Comparison of ENCODE assay signal across 1 cellular context in the genomic region with DNA sequence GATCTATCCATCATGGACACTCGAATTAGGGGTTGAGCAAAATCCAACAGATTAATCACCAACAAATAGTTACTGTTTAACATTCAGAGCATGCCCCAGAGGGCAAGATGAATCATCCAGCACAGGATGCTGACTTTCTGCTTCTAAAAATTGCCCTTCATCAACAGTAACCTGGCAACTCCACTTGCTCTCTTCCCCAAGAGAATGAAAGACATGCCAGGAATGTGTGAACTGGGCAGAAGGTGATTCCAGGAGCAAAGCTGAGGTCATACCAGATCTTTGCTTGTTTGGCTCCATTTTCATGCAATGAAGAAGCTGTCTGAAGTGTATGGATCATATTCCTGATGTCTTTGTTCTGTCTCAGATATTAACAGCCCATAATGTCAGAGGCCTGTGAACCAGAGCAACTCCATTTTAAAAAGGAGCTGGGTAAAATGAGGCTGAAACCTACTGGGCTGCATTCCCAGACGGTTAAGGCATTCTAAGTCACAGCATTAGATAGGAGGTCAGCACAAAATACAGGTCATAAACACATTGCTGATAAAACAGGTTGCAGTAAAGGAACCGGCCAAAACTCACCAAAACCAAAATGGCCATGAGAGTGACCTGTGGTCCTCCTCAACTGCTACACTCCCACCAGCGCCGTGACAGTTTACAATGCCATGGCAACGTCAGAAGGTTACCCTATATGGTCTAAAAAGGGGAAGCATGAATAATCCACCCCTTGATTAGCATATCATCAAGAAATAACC.
TF ChIP-seq lines count a peak whose summit lies in the region.

No MANE protein-coding gene starts in this region.

TF ChIP-seq in K562, 482 proteins besides CTCF, POLR2A, EP300 and RAD21 (continues in another document):
- peak; percentile 98 for TF ChIP-seq NFXL1 (CRISPR knock-in tag; IDR thresholded peaks at IDR 0.05)
- peak; percentile 88 for TF ChIP-seq RFX1 (IDR thresholded peaks at IDR 0.05)
- TF ChIP-seq ZNF644 (tag; IDR thresholded peaks at IDR 0.05; ENCODE audit: low read depth) = peak; percentile 99
- TF ChIP-seq HMG20B (CRISPR knock-in tag; IDR thresholded peaks at IDR 0.05) = no peak; the same call in 1 of the 2 replicates
- peak; percentile 87 for TF ChIP-seq ZNF551 (CRISPR knock-in tag; IDR thresholded peaks at IDR 0.05)
- TF ChIP-seq SOX6 (IDR thresholded peaks at IDR 0.05) = no peak
- TF ChIP-seq, protein P1, sequence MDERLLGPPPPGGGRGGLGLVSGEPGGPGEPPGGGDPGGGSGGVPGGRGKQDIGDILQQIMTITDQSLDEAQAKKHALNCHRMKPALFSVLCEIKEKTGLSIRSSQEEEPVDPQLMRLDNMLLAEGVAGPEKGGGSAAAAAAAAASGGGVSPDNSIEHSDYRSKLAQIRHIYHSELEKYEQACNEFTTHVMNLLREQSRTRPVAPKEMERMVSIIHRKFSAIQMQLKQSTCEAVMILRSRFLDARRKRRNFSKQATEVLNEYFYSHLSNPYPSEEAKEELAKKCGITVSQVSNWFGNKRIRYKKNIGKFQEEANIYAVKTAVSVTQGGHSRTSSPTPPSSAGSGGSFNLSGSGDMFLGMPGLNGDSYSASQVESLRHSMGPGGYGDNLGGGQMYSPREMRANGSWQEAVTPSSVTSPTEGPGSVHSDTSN (CRISPR knock-in tag; IDR thresholded peaks at IDR 0.05; ENCODE audit: low read depth) = no peak
- TF ChIP-seq, protein P1 (tag; conservative IDR thresholded peaks at IDR 0.05; ENCODE audit: low read depth) = peak; percentile 84
- TF ChIP-seq, protein P2, sequence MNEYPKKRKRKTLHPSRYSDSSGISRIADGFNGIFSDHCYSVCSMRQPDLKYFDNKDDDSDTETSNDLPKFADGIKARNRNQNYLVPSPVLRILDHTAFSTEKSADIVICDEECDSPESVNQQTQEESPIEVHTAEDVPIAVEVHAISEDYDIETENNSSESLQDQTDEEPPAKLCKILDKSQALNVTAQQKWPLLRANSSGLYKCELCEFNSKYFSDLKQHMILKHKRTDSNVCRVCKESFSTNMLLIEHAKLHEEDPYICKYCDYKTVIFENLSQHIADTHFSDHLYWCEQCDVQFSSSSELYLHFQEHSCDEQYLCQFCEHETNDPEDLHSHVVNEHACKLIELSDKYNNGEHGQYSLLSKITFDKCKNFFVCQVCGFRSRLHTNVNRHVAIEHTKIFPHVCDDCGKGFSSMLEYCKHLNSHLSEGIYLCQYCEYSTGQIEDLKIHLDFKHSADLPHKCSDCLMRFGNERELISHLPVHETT (CRISPR knock-in tag; conservative IDR thresholded peaks at IDR 0.05 in 1 of 2, IDR thresholded peaks at IDR 0.05 in 1 of 2) = peak in 1 of 2 experiments; percentile 100; a peak in 2 of 4 replicates
- TF ChIP-seq, protein P3, sequence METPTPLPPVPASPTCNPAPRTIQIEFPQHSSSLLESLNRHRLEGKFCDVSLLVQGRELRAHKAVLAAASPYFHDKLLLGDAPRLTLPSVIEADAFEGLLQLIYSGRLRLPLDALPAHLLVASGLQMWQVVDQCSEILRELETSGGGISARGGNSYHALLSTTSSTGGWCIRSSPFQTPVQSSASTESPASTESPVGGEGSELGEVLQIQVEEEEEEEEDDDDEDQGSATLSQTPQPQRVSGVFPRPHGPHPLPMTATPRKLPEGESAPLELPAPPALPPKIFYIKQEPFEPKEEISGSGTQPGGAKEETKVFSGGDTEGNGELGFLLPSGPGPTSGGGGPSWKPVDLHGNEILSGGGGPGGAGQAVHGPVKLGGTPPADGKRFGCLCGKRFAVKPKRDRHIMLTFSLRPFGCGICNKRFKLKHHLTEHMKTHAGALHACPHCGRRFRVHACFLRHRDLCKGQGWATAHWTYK (CRISPR knock-in tag; IDR thresholded peaks at IDR 0.05) = peak; percentile 99
- peak; percentile 89 for TF ChIP-seq ETS2 (tag; IDR thresholded peaks at IDR 0.05; ENCODE audit: borderline replicate concordance, poor library complexity, severe bottlenecking)
- peak; percentile 98 for TF ChIP-seq OTX1 (CRISPR knock-in tag; IDR thresholded peaks at IDR 0.05)
- TF ChIP-seq RBM17 (IDR thresholded peaks at IDR 0.05; ENCODE audit: borderline replicate concordance, low read depth, low read length) = no peak
- no peak for TF ChIP-seq CHD1 (IDR thresholded peaks at IDR 0.05; ENCODE audit: low read length)
- peak in 1 of 2 experiments; percentile 34; a peak in 1 of 4 replicates for TF ChIP-seq NRF1 (conservative IDR thresholded peaks at IDR 0.05 in 1 of 2, IDR thresholded peaks at IDR 0.05 in 1 of 2)
- peak; percentile 99 for TF ChIP-seq ZNF668 (CRISPR knock-in tag; IDR thresholded peaks at IDR 0.05)
- TF ChIP-seq ATF1 (CRISPR knock-in tag; IDR thresholded peaks at IDR 0.05) = no peak
- peak; percentile 87 for TF ChIP-seq ATF1 (tag; IDR thresholded peaks at IDR 0.05)
- 0 out of 2 replicates have a peak, but pooled peaks have one; percentile 37 for TF ChIP-seq L3MBTL2 (IDR thresholded peaks at IDR 0.05)
- TF ChIP-seq, protein P4, sequence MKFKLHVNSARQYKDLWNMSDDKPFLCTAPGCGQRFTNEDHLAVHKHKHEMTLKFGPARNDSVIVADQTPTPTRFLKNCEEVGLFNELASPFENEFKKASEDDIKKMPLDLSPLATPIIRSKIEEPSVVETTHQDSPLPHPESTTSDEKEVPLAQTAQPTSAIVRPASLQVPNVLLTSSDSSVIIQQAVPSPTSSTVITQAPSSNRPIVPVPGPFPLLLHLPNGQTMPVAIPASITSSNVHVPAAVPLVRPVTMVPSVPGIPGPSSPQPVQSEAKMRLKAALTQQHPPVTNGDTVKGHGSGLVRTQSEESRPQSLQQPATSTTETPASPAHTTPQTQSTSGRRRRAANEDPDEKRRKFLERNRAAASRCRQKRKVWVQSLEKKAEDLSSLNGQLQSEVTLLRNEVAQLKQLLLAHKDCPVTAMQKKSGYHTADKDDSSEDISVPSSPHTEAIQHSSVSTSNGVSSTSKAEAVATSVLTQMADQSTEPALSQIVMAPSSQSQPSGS (CRISPR knock-in tag; IDR thresholded peaks at IDR 0.05) = no peak
- TF ChIP-seq PCBP2 (IDR thresholded peaks at IDR 0.05; ENCODE audit: low read depth, low read length, poor library complexity, severe bottlenecking) = no peak
- no peak for TF ChIP-seq RNF2 (IDR thresholded peaks at IDR 0.05)
- no peak for TF ChIP-seq POLR3A (IDR thresholded peaks at IDR 0.05; ENCODE audit: borderline replicate concordance, extremely low read depth, insufficient read depth, insufficient read length)
- TF ChIP-seq CBX8 (IDR thresholded peaks at IDR 0.05; ENCODE audit: borderline replicate concordance, extremely low read depth, low read depth, low read length, poor library complexity, severe bottlenecking) = no peak
- TF ChIP-seq ZNF311 (CRISPR knock-in tag; IDR thresholded peaks at IDR 0.05) = peak; percentile 99
- TF ChIP-seq TRIM24 (IDR thresholded peaks at IDR 0.05) = no peak
- no peak for TF ChIP-seq ZNF224 (CRISPR knock-in tag; IDR thresholded peaks at IDR 0.05)
- TF ChIP-seq, protein P5, sequence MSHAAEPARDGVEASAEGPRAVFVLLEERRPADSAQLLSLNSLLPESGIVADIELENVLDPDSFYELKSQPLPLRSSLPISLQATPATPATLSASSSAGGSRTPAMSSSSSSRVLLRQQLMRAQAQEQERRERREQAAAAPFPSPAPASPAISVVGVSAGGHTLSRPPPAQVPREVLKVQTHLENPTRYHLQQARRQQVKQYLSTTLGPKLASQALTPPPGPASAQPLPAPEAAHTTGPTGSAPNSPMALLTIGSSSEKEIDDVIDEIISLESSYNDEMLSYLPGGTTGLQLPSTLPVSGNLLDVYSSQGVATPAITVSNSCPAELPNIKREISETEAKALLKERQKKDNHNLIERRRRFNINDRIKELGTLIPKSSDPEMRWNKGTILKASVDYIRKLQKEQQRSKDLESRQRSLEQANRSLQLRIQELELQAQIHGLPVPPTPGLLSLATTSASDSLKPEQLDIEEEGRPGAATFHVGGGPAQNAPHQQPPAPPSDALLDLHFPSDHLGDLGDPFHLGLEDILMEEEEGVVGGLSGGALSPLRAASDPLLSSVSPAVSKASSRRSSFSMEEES (CRISPR knock-in tag; IDR thresholded peaks at IDR 0.05) = peak; percentile 68
- peak; percentile 99 for TF ChIP-seq ZNF175 (CRISPR knock-in tag; IDR thresholded peaks at IDR 0.05; ENCODE audit: low read depth)
- TF ChIP-seq, protein P6, sequence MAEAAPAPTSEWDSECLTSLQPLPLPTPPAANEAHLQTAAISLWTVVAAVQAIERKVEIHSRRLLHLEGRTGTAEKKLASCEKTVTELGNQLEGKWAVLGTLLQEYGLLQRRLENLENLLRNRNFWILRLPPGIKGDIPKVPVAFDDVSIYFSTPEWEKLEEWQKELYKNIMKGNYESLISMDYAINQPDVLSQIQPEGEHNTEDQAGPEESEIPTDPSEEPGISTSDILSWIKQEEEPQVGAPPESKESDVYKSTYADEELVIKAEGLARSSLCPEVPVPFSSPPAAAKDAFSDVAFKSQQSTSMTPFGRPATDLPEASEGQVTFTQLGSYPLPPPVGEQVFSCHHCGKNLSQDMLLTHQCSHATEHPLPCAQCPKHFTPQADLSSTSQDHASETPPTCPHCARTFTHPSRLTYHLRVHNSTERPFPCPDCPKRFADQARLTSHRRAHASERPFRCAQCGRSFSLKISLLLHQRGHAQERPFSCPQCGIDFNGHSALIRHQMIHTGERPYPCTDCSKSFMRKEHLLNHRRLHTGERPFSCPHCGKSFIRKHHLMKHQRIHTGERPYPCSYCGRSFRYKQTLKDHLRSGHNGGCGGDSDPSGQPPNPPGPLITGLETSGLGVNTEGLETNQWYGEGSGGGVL (CRISPR knock-in tag; IDR thresholded peaks at IDR 0.05) = peak; percentile 93
- TF ChIP-seq TARDBP (IDR thresholded peaks at IDR 0.05) = 0 out of 2 replicates have a peak, but pooled peaks have one; percentile 11
- TF ChIP-seq GTF2A2 (tag; IDR thresholded peaks at IDR 0.05) = peak; percentile 98
- TF ChIP-seq ZNF165 (CRISPR knock-in tag; IDR thresholded peaks at IDR 0.05; ENCODE audit: borderline replicate concordance) = peak; percentile 97
- TF ChIP-seq XRCC5 (IDR thresholded peaks at IDR 0.05; ENCODE audit: low read depth, low read length) = no peak
- TF ChIP-seq GTF2E2 (tag; IDR thresholded peaks at IDR 0.05) = peak; percentile 60; the same call in 1 of the 2 replicates
- TF ChIP-seq ZNF583 (CRISPR knock-in tag; IDR thresholded peaks at IDR 0.05) = peak; percentile 99
- peak; percentile 95 for TF ChIP-seq ZNF586 (CRISPR knock-in tag; conservative IDR thresholded peaks at IDR 0.05)
- 0 out of 2 replicates have a peak, but pooled peaks have one; percentile 30 for TF ChIP-seq SLC30A9 (CRISPR knock-in tag; IDR thresholded peaks at IDR 0.05)
- no peak for TF ChIP-seq RB1 (IDR thresholded peaks at IDR 0.05; ENCODE audit: low read depth)
- TF ChIP-seq ZNF253 (CRISPR knock-in tag; conservative IDR thresholded peaks at IDR 0.05) = peak; percentile 78; the same call in 1 of the 2 replicates
- TF ChIP-seq MEIS2 (IDR thresholded peaks at IDR 0.05; ENCODE audit: partially characterized antibody) = peak; percentile 18
- TF ChIP-seq CTBP1 (IDR thresholded peaks at IDR 0.05; ENCODE audit: borderline replicate concordance) = peak; percentile 47; the same call in 1 of the 2 replicates
- no peak for TF ChIP-seq TGIF2 (CRISPR knock-in tag; IDR thresholded peaks at IDR 0.05)
- TF ChIP-seq ZNF778 (CRISPR knock-in tag; IDR thresholded peaks at IDR 0.05) = no peak
- peak; percentile 11 for TF ChIP-seq POLR2B (IDR thresholded peaks at IDR 0.05; ENCODE audit: low read depth, partially characterized antibody)
- no peak for TF ChIP-seq ZNF316 (IDR thresholded peaks at IDR 0.05)
- TF ChIP-seq, protein P7, sequence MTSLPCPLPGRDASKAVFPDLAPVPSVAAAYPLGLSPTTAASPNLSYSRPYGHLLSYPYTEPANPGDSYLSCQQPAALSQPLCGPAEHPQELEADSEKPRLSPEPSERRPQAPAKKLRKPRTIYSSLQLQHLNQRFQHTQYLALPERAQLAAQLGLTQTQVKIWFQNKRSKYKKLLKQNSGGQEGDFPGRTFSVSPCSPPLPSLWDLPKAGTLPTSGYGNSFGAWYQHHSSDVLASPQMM (CRISPR knock-in tag; IDR thresholded peaks at IDR 0.05) = 0 out of 2 replicates have a peak, but pooled peaks have one; percentile 19
- no peak for TF ChIP-seq CBFA2T2 (conservative IDR thresholded peaks at IDR 0.05)
- TF ChIP-seq YY1 (IDR thresholded peaks at IDR 0.05; ENCODE audit: borderline replicate concordance in 1 of 3, control insufficient read depth in 1 of 3, extremely low read depth in 1 of 3, insufficient read depth in 3 of 3, insufficient read length in 1 of 3, insufficient replicate concordance in 2 of 3, low read depth in 1 of 3, low read length in 2 of 3) = peak in 2 of 3 experiments; percentile 52 to 84
- peak; percentile 94 for TF ChIP-seq ZNF57 (CRISPR knock-in tag; IDR thresholded peaks at IDR 0.05)
- TF ChIP-seq, protein P8, sequence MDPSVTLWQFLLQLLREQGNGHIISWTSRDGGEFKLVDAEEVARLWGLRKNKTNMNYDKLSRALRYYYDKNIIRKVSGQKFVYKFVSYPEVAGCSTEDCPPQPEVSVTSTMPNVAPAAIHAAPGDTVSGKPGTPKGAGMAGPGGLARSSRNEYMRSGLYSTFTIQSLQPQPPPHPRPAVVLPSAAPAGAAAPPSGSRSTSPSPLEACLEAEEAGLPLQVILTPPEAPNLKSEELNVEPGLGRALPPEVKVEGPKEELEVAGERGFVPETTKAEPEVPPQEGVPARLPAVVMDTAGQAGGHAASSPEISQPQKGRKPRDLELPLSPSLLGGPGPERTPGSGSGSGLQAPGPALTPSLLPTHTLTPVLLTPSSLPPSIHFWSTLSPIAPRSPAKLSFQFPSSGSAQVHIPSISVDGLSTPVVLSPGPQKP (CRISPR knock-in tag; IDR thresholded peaks at IDR 0.05) = no peak
- TF ChIP-seq ZNF76 (CRISPR knock-in tag; IDR thresholded peaks at IDR 0.05; ENCODE audit: borderline replicate concordance) = peak; percentile 99
- TF ChIP-seq ZNF3 (CRISPR knock-in tag; IDR thresholded peaks at IDR 0.05) = peak; percentile 80; the same call in 1 of the 2 replicates
- TF ChIP-seq E2F3 (CRISPR knock-in tag; IDR thresholded peaks at IDR 0.05) = peak; percentile 99
- TF ChIP-seq TBL1XR1 (IDR thresholded peaks at IDR 0.05; ENCODE audit: low read length in 2 of 2) = no peak
- peak; percentile 96 for TF ChIP-seq ZNF133 (CRISPR knock-in tag; IDR thresholded peaks at IDR 0.05)
